ENCODE assay signal across 20 cellular contexts in genomic region chr3:114310701-114311100, GRCh38. TPM values are rescaled to one million over a fixed set of nuclear protein-coding genes. Genes with fewer than 3 reads are reported as not detected.
DNase-seq lines count a peak whose midpoint lies in the region; ATAC-seq, FAIRE-seq and TF ChIP-seq lines count a peak whose summit lies in the region.
"Had no signal": no experiment of that assay in that cellular context is flagged by ENCODE, and none has a peak within 500 bp of the region (broad histone marks: within the 10 kb centered on the region; RNA-seq: fewer than 3 reads in every experiment).

No MANE protein-coding gene starts in this region.

- H3K9me3 Mint-ChIP-seq in neural progenitor cell = no peaks in the 10 kb centered on the region
- H3K9me3 Mint-ChIP-seq: effector memory CD8-positive, alpha-beta T cell had no signal

- no peak for ATAC-seq in gastroesophageal sphincter
- ATAC-seq: effector memory CD8-positive, alpha-beta T cell had no signal

- no peaks in the 10 kb centered on the region for H3K27me3 ChIP-seq in gastroesophageal sphincter
- H3K27me3 ChIP-seq in neural progenitor cell = no peaks in the 10 kb centered on the region
- H3K27me3 ChIP-seq: right atrium auricular region, stomach had no signal

- no peaks in the 10 kb centered on the region for H3K9me3 ChIP-seq in gastroesophageal sphincter
- no peaks in the 10 kb centered on the region for H3K9me3 ChIP-seq in neural progenitor cell (ENCODE audit: low read depth)
- H3K9me3 ChIP-seq: right atrium auricular region, stomach had no signal

- H3K4me3 Mint-ChIP-seq in neural progenitor cell = no peak overlapping the region

- H3K4me2 ChIP-seq in neural progenitor cell = no peak overlapping the region

- H4K20me1 ChIP-seq in neural progenitor cell (ENCODE audit: low read depth) = no peaks in the 10 kb centered on the region

- H3F3A ChIP-seq in neural progenitor cell (ENCODE audit: low read depth) = no peaks in the 10 kb centered on the region

- 78 to 80% methylated on average over 1 to 2 of the region's 2 CpGs for WGBS in gastroesophageal sphincter (ENCODE audit: low coverage in 1 of 2), 2 donors

- no peaks in the 10 kb centered on the region for H3K79me2 ChIP-seq in neural progenitor cell (ENCODE audit: low read depth)

- TF ChIP-seq POLR2A in gastroesophageal sphincter (IDR thresholded peaks at IDR 0.05) = no peak

- TF ChIP-seq EP300 in gastroesophageal sphincter (IDR thresholded peaks at IDR 0.05) = no peak

- H3K4me3 ChIP-seq in epithelial cell of esophagus (ENCODE audit: low read length) (no peak overlapping the region), gastroesophageal sphincter (no peak overlapping the region), neural progenitor cell (no peak overlapping the region)
- H3K4me3 ChIP-seq: right atrium auricular region, stomach had no signal

- no peak overlapping the region for H3K9ac ChIP-seq in neural progenitor cell

- peak; percentile 56 for FAIRE-seq in urothelium cell line (lab: Jason Lieb, UNC)

- H3K4me1 Mint-ChIP-seq in neural progenitor cell = no peaks in the 10 kb centered on the region

- H3K27me3 Mint-ChIP-seq in neural progenitor cell (ENCODE audit: insufficient read depth, low read depth) = peaks cover 2% of the 10 kb centered on the region
- H3K27me3 Mint-ChIP-seq: effector memory CD8-positive, alpha-beta T cell had no signal

- no peak overlapping the region for H3K27ac ChIP-seq in gastroesophageal sphincter
- no peak overlapping the region for H3K27ac ChIP-seq in neural progenitor cell
- H3K27ac ChIP-seq: right atrium auricular region, stomach had no signal

- no peak overlapping the region for H2AFZ ChIP-seq in neural progenitor cell (replicated peaks)

- no peak overlapping the region for H3K27ac Mint-ChIP-seq in neural progenitor cell

- H3K4me1 ChIP-seq in gastroesophageal sphincter (no peaks in the 10 kb centered on the region), neural progenitor cell (peaks cover 4% of the 10 kb centered on the region)
- H3K4me1 ChIP-seq: right atrium auricular region, stomach had no signal

- TF ChIP-seq CTCF in epithelial cell of esophagus (IDR thresholded peaks at IDR 0.05; ENCODE audit: insufficient read depth, low read depth, low read length, missing control alignments) (no peak), gastroesophageal sphincter (IDR thresholded peaks at IDR 0.05) (no peak), neural progenitor cell (IDR thresholded peaks at IDR 0.05) (no peak)

- peaks cover 0 to 7% of the 10 kb centered on the region in 2 donors for H3K36me3 ChIP-seq in gastroesophageal sphincter
- H3K36me3 ChIP-seq in neural progenitor cell = no peaks in the 10 kb centered on the region
- H3K36me3 ChIP-seq: right atrium auricular region had no signal

- DNase-seq in stimulated activated CD4-positive, alpha-beta T cell treated with anti-CD3 and anti-CD28 coated beads, Interleukin-1b, Interleukin-23, amount 100 ng/mL, for 48 hours = peak; percentile 31
- no peak for DNase-seq in stimulated activated CD4-positive, alpha-beta T cell treated with anti-CD3 and anti-CD28 coated beads, Interleukin-2, amount 100 ng/mL, for 24 hours
- DNase-seq in LHCN-M2 (ENCODE audit: low read depth) = peak; percentile 8
- peak; percentile 2 for DNase-seq in epithelial cell of esophagus (ENCODE audit: low read depth)
- no peak for DNase-seq in urothelium cell line (ENCODE audit: low spot score)
- no peak for DNase-seq in neural progenitor cell (ENCODE audit: low spot score)
- DNase-seq in amygdala (lab: John Stamatoyannopoulos, UW) = no peak
- DNase-seq: activated CD8-positive, alpha-beta memory T cell treated with anti-CD3 and anti-CD28 coated beads for 24 hours; activated effector memory CD4-positive, alpha-beta T cell treated with anti-CD3 and anti-CD28 coated beads, Interleukin-2, amount 50 U/mL, for 16 hours; effector memory CD8-positive, alpha-beta T cell; HCEC 1CT; head of caudate nucleus; MM.1S; NCI-H146; NCI-H2171; Right ventricle myocardium superior; stomach; trophoblast cell had no signal

- no peaks in the 10 kb centered on the region for H3K36me3 Mint-ChIP-seq in neural progenitor cell

RNA-seq across cellular contexts. Expression of gene TIGIT, which starts 16.9 kb away (rescaled TPM):
- total RNA-seq in LHCN-M2 (2014; rRNA removed) (not detected in 2 replicates), gastroesophageal sphincter (1 to 10 TPM in 1 of 4 donors, under 1 TPM in 2, not detected in 1; 0.08 to 1.1 (median 0.27) TPM), neural progenitor cell (ENCODE audit: low replicate concordance) (not detected in 2 replicates)
- not detected for polyA plus RNA-seq in LHCN-M2 (2012)
- total RNA-seq: Right ventricle myocardium superior had no signal

Comparison
In these comparisons a context has a peak if more than half of its experiments do, and no peak if none do; other contexts are left out.
1. DNase-seq: peak in stimulated activated CD4-positive, alpha-beta T cell treated with anti-CD3 and anti-CD28 coated beads, Interleukin-1b, Interleukin-23, amount 100 ng/mL, for 48 hours (single experiment), LHCN-M2 (single experiment) and epithelial cell of esophagus (single experiment); none in stimulated activated CD4-positive, alpha-beta T cell treated with anti-CD3 and anti-CD28 coated beads, Interleukin-2, amount 100 ng/mL, for 24 hours (0 of 2), urothelium cell line (single experiment), neural progenitor cell (single experiment) and amygdala (0 of 56).